Comparison of ENCODE assay signal across 8 cellular contexts in genomic region chr5:82312373-82312856, GRCh38. TPM values are rescaled to one million over a fixed set of nuclear protein-coding genes. Genes with fewer than 3 reads are reported as not detected.
DNase-seq lines count a peak whose midpoint lies in the region; ATAC-seq, FAIRE-seq and TF ChIP-seq lines count a peak whose summit lies in the region.

No MANE protein-coding gene starts in this region.

- 43 to 47% (median 46%) methylated on average over 17 of the region's 17 CpGs for WGBS in adrenal gland, 4 donors
- 33 to 56% methylated on average over 17 of the region's 17 CpGs for WGBS in sigmoid colon, 2 donors

- H3K9me3 ChIP-seq in adrenal gland (replicated peaks in 1 of 3) (no peaks in the 10 kb centered on the region), left ventricle myocardium inferior (replicated peaks) (no peaks in the 10 kb centered on the region), sigmoid colon (no peaks in the 10 kb centered on the region)

- no peak for TF ChIP-seq POLR2A in adrenal gland (IDR thresholded peaks at IDR 0.05)
- TF ChIP-seq POLR2A in sigmoid colon (IDR thresholded peaks at IDR 0.05) = no peak

- no peak overlapping the region for H3K4me3 ChIP-seq in adrenal gland
- H3K4me3 ChIP-seq in left ventricle myocardium inferior = peak overlapping the region; percentile 31
- no peak overlapping the region for H3K4me3 ChIP-seq in sigmoid colon

- H3K27me3 ChIP-seq in adrenal gland (no peaks in the 10 kb centered on the region), left ventricle myocardium inferior (ENCODE audit: low read depth) (no peaks in the 10 kb centered on the region), sigmoid colon (no peaks in the 10 kb centered on the region)

- H3K27ac ChIP-seq in adrenal gland = no peak overlapping the region
- peak overlapping the region; percentile 41 for H3K27ac ChIP-seq in left ventricle myocardium inferior (replicated peaks)
- H3K27ac ChIP-seq in sigmoid colon = no peak overlapping the region

- peak; percentile 55 for FAIRE-seq in D721Med (lab: Jason Lieb, UNC)

- ATAC-seq in HG02981 (IDR thresholded peaks at IDR 0.05; ENCODE audit: unreplicated experiment) = no peak

- TF ChIP-seq EP300 in sigmoid colon (IDR thresholded peaks at IDR 0.05) = no peak

- intact Hi-C loops in adrenal gland (cut with DNase I) (no loop called here), left ventricle myocardium inferior (cut with micrococcal nuclease) (loop anchor here (2.0 kb wide), 1 partner anchor 36 kb away; no protein-coding TSS in a partner anchor), sigmoid colon (cut with DNase I) (no loop called here)

- H3K4me1 ChIP-seq in adrenal gland (replicated peaks in 1 of 2) (peaks cover 0 to 9% of the 10 kb centered on the region in 2 donors), left ventricle myocardium inferior (peaks cover 19% of the 10 kb centered on the region), sigmoid colon (no peaks in the 10 kb centered on the region)

- TF ChIP-seq CTCF in D721Med (IDR thresholded peaks at IDR 0.05; ENCODE audit: insufficient read depth, missing control alignments) = peak; percentile 95
- TF ChIP-seq CTCF in adrenal gland (IDR thresholded peaks at IDR 0.05) = peak; percentile 61 to 89 (median 80)
- TF ChIP-seq CTCF in left ventricle myocardium inferior (IDR thresholded peaks at IDR 0.05; ENCODE audit: borderline replicate concordance) = peak; percentile 87
- peak in 3 of 4 experiments; percentile 19 to 64 (median 40) for TF ChIP-seq CTCF in sigmoid colon (IDR thresholded peaks at IDR 0.05)

- H3K36me3 ChIP-seq in adrenal gland (replicated peaks in 1 of 2) (no peaks in the 10 kb centered on the region), left ventricle myocardium inferior (no peaks in the 10 kb centered on the region), sigmoid colon (peaks cover 0 to 13% (median 0%) of the 10 kb centered on the region in 4 donors)

- DNase-seq in D721Med (ENCODE audit: insufficient read length, low spot score) = no peak
- peak; percentile 43 for DNase-seq in HK-2 (ENCODE audit: unreplicated experiment)
- DNase-seq in NOMO-1 treated with DMSO at 0.1 percent for 48 hours (lab: John Stamatoyannopoulos, UW; ENCODE audit: unreplicated experiment) = peak; percentile 51
- peak; percentile 60 to 83 (median 74) for DNase-seq in adrenal gland
- DNase-seq in left ventricle myocardium inferior = peak; percentile 59
- DNase-seq in sigmoid colon = peak; percentile 67
- no peak for DNase-seq in GF-D8 (lab: John Stamatoyannopoulos, UW)

RNA-seq across cellular contexts. Expression of gene RPS23, which starts 34.3 kb away (rescaled TPM):
- total RNA-seq in adrenal gland (1,000 to 10,000 TPM; 1,251 to 2,306 (median 1,371) TPM), left ventricle myocardium inferior (1,103 TPM), sigmoid colon (1,000 to 10,000 TPM; 1,784 to 4,382 (median 3,617) TPM)
- polyA plus RNA-seq in adrenal gland (1,000 to 10,000 TPM in 2 of 3 donors, 100 to 1,000 TPM in 1; 995 to 1,810 (median 1,703) TPM), sigmoid colon (1,000 to 10,000 TPM; 2,671 to 5,306 (median 2,837) TPM)

Comparison
In these comparisons a context has a peak if more than half of its experiments do, and no peak if none do; other contexts are left out.
1. DNase-seq: peak in HK-2 (single experiment), NOMO-1 treated with DMSO at 0.1 percent for 48 hours (single experiment), adrenal gland (7 of 7), left ventricle myocardium inferior (single experiment) and sigmoid colon (single experiment); none in D721Med (single experiment) and GF-D8 (single experiment).
2. CTCF ChIP-seq: peak in every context shown above with its lines; median percentile 95 in D721Med; 87 in left ventricle myocardium inferior; 80 in adrenal gland; 40 in sigmoid colon.